8 cellular contexts compared by ENCODE assay signal in genomic region chr19:1103691-1104451, GRCh38. TPM values are rescaled to one million over a fixed set of nuclear protein-coding genes. Genes with fewer than 3 reads are reported as not detected.
A peak's percentile ranks its signal among the peaks of the same experiment; 100 is the strongest.
DNase-seq lines count a peak whose midpoint lies in the region; ATAC-seq and TF ChIP-seq lines count a peak whose summit lies in the region.

GPX4 (plus strand) TSS chr19:1103994; CDS start chr19:1104044, 50 bp downstream.

- TF ChIP-seq CTCF in GM12875 (IDR thresholded peaks at IDR 0.05; ENCODE audit: borderline replicate concordance, insufficient read depth, low read depth, low read length) (no peak), type B pancreatic cell (conservative IDR thresholded peaks at IDR 0.05) (no peak)

- H3K27me3 Mint-ChIP-seq in T-cell, result no peaks in the 10 kb centered on the region
- H3K27me3 Mint-ChIP-seq in type B pancreatic cell, result no peaks in the 10 kb centered on the region

- intact Hi-C loops in cardiac septum (cut with DNase I), result loop anchor here (2.0 kb wide), 2 partner anchors 51 to 83 kb away; partner anchors contain the start of genes RNU6-2 and TMEM259

- CTCF ChIA-PET in T-cell (lab: Charles Lee), result no interaction called here

- H3K27ac Mint-ChIP-seq in T-cell (peak within 1 kb of the TSS; percentile 89 to 93), type B pancreatic cell (peak within 1 kb of the TSS; percentile 64)

- H3K27ac ChIP-seq in adipose tissue (ENCODE audit: low read depth, low read length), result peak within 1 kb of the TSS; percentile 95

- H3K36me3 Mint-ChIP-seq in T-cell, result no peaks in the 10 kb centered on the region
- H3K36me3 Mint-ChIP-seq in type B pancreatic cell, result no peaks in the 10 kb centered on the region

- POLR2A ChIA-PET in T-cell (lab: Charles Lee), result interaction anchor here (0.7 to 1.1 kb wide), 4 partner anchors 13 to 180 kb away, joined by 3 to 4 read pairs (median 3); no protein-coding TSS in a partner anchor

- H3K4me3 ChIP-seq in GM12875 (ENCODE audit: low read depth, low read length), result peak within 1 kb of the TSS; percentile 85

- peaks cover 29 to 45% (median 39%) of the 10 kb centered on the region in 3 donors for H3K4me1 Mint-ChIP-seq in T-cell
- peaks cover 10% of the 10 kb centered on the region for H3K4me1 Mint-ChIP-seq in type B pancreatic cell (ENCODE audit: unreplicated experiment)

- DNase-seq in NCI-H1436 treated with DMSO at 0.1 percent for 48 hours (lab: John Stamatoyannopoulos, UW) (peak; percentile 91), T-cell (peak; percentile 94 to 99 (median 98)), cardiac septum (ENCODE audit: low spot score) (peak; percentile 99), pons (ENCODE audit: low spot score) (peak; percentile 99), type B pancreatic cell (ENCODE audit: extremely low spot score, unreplicated experiment) (peak; percentile 98)

- peak; percentile 83 for ATAC-seq in HG02798 (IDR thresholded peaks at IDR 0.05; ENCODE audit: poor library complexity, unreplicated experiment)
- ATAC-seq in T-cell (replicated peaks in 1 of 4), result peak; percentile 86 to 90 (median 88)

- H3K4me3 Mint-ChIP-seq in T-cell (peak within 1 kb of the TSS; percentile 72 to 77 (median 74)), type B pancreatic cell (peak within 1 kb of the TSS; percentile 83)

- WGBS in adipose tissue, 3 donors, result 1% methylated on average over 76 to 96 of the region's 96 CpGs

- H3K9me3 Mint-ChIP-seq in T-cell (no peaks in the 10 kb centered on the region), type B pancreatic cell (no peaks in the 10 kb centered on the region)

RNA-seq across cellular contexts. Expression of gene GPX4, which starts in this region (rescaled TPM):
- total RNA-seq in T-cell (100 to 1,000 TPM; 139 to 221 (median 196) TPM), cardiac septum (243 TPM), type B pancreatic cell (ENCODE audit: low replicate concordance) (174 and 204 TPM in 2 replicates)
- 1,000 to 10,000 TPM in 2 of 3 donors, 100 to 1,000 TPM in 1; 205 to 2,242 (median 1,517) TPM for polyA plus RNA-seq in adipose tissue

Comparison
In these comparisons a context has a peak if more than half of its experiments do, and no peak if none do; other contexts are left out.
1. Peak in every context shown above with its lines: DNase-seq, ATAC-seq, H3K4me3 ChIP-seq and H3K27ac ChIP-seq.